16 cellular contexts compared by ENCODE assay signal in the genomic region with DNA sequence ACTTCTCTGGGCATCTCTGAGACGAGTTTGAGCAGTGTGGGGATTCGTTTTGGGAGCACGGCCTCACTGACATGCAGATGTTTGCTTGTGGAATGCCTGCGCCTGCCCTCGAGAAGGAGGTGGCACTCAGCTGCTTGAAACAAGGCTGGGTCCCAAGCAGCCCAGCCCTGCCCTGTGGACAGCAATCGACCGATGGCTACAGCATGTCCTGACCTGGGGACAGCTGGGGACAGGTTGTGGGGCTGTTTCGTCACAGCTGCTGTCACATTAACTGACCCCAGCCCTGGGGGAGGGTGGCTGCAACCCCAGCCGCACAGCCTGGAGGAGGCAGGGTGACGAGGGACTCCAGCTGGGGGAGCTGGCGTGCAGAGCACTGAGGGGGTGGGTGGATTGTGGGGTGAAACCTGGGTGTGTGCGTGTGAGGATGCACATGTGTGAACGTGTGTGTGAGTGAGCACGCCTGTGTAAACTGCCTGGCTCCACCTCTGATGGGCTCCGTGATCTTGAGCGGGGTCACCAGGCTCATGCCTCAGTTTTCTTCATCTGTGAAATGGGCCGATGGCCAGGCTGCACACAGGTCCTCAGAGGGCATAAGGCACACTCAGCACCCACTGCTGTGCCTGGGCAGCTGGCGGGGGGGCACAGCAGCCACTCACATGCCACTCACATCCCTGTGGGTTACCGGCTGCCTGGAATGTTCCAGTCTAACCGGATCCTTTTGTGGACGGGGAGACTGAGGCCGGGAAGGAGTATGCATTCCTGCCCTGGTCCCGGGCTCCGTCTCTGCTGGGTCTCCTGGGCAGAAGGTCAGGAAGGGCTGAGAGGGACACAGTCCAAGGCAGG. TPM values are rescaled to one million over a fixed set of nuclear protein-coding genes. Genes with fewer than 3 reads are reported as not detected.
DNase-seq lines count a peak whose midpoint lies in the region; ATAC-seq, FAIRE-seq and TF ChIP-seq lines count a peak whose summit lies in the region.
"Had no signal": no experiment of that assay in that cellular context is flagged by ENCODE, and none has a peak within 500 bp of the region (broad histone marks: within the 10 kb centered on the region; RNA-seq: fewer than 3 reads in every experiment).

No MANE protein-coding gene starts in this region.

- H3K4me2 ChIP-seq in H1 (ENCODE audit: insufficient read depth in 1 of 2, low read depth in 2 of 2, low read length in 2 of 2) = no peak overlapping the region
- no peak overlapping the region for H3K4me2 ChIP-seq in HepG2 (ENCODE audit: low read depth, low read length)

- TF ChIP-seq RAD21 in Ishikawa (IDR thresholded peaks at IDR 0.05; ENCODE audit: low read depth) (no peak), H1 (IDR thresholded peaks at IDR 0.05 in 1 of 2, conservative IDR thresholded peaks at IDR 0.05 in 1 of 2; ENCODE audit: low read depth in 2 of 2, low read length in 2 of 2) (no peak), HepG2 (CRISPR knock-in tag; IDR thresholded peaks at IDR 0.05) (no peak)

- 89% methylated on average over 20 of the region's 24 CpGs; no CpG with 5 or more reads in 1 of the 2 experiments for WGBS in H1 (ENCODE audit: extremely low coverage in 1 of 2, insufficient coverage in 1 of 2, insufficient read length in 1 of 2, insufficient replicate concordance in 2 of 2, low coverage in 1 of 2, low lambda C conversion rate in 2 of 2, missing lambda C conversion rate in 1 of 2), 2 experiments
- WGBS in HepG2 (ENCODE audit: low lambda C conversion rate) = 93% methylated on average over 8 of the region's 24 CpGs
- 73 to 86% (median 80%) methylated on average over 8 to 24 of the region's 24 CpGs for WGBS in spleen, 5 donors

- DNase-seq in H1 (ENCODE audit: low read depth in 1 of 2, low spot score in 2 of 2) (no peak), HepG2 (ENCODE audit: low spot score) (no peak), spleen (peak; percentile 61), NCI-H510A (lab: John Stamatoyannopoulos, UW) (no peak), SK-N-DZ (ENCODE audit: low spot score) (no peak)
- DNase-seq in activated CD4-positive, alpha-beta T cell treated with anti-CD3 and anti-CD28 coated beads, Interleukin-2, amount 10 ng/mL, durations not matched to agents 24 days and 14 days = no peak
- DNase-seq: activated CD4-positive, CD25-positive, alpha-beta regulatory T cell treated with anti-CD3 and anti-CD28 coated beads, Interleukin-2, amount 50 U/mL, for 72 hours; cortex of kidney; DMS 273 treated with DMSO at 0.1 percent for 48 hours; H7; NCI-H187 had no signal

- ATAC-seq in HepG2 = peak; percentile 11
- ATAC-seq in HG03571 (IDR thresholded peaks at IDR 0.05; ENCODE audit: unreplicated experiment) = no peak

- no peak for FAIRE-seq in H1 (lab: Jason Lieb, UNC)
- no peak for FAIRE-seq in HepG2 (lab: Jason Lieb, UNC)
- FAIRE-seq: RCC 7860 had no signal

- H3K36me3 ChIP-seq in H1 (ENCODE audit: control insufficient read depth in 2 of 4, insufficient read depth in 4 of 4, low read length in 3 of 4) (peaks cover 0 to 12% (median 2%) of the 10 kb centered on the region in 4 experiments; a peak in 5 of 8 replicates), HepG2 (replicated peaks in 1 of 2; ENCODE audit: control insufficient read depth in 1 of 2, insufficient read depth in 2 of 2, low read length in 2 of 2) (peaks cover 0 to 2% of the 10 kb centered on the region in 2 experiments; a peak in 2 of 5 replicates), spleen (no peaks in the 10 kb centered on the region)

- H3K9ac ChIP-seq in H1 (replicated peaks in 1 of 4; ENCODE audit: extremely low read depth in 1 of 4, low read depth in 3 of 4, low read length in 3 of 4) (no peak overlapping the region; a peak in 1 of 7 replicates), HepG2 (ENCODE audit: insufficient read depth, low read depth, low read length) (no peak overlapping the region)

- peaks cover 10% of the 10 kb centered on the region for H3K9me3 Mint-ChIP-seq in activated CD4-positive, alpha-beta T cell treated with anti-CD3 and anti-CD28 coated beads, Interleukin-2, amount 10 ng/mL, durations not matched to agents 24 days and 14 days
- H3K9me3 Mint-ChIP-seq: memory B cell had no signal

- H2BK120ac ChIP-seq in H1 (replicated peaks; ENCODE audit: low read depth, low read length) = no peak overlapping the region

- H3K27me3 Mint-ChIP-seq in activated CD4-positive, alpha-beta T cell treated with anti-CD3 and anti-CD28 coated beads, Interleukin-2, amount 10 ng/mL, durations not matched to agents 24 days and 14 days = no peaks in the 10 kb centered on the region
- H3K27me3 Mint-ChIP-seq: B cell had no signal

- H3K4me3 Mint-ChIP-seq in activated CD4-positive, alpha-beta T cell treated with anti-CD3 and anti-CD28 coated beads, Interleukin-2, amount 10 ng/mL, durations not matched to agents 24 days and 14 days = no peak overlapping the region
- H3K4me3 Mint-ChIP-seq: B cell, memory B cell had no signal

- H4K5ac ChIP-seq in H1 (ENCODE audit: insufficient read length, low read depth, low read length) = no peak overlapping the region

- H3K14ac ChIP-seq in H1 (ENCODE audit: insufficient read length) = no peak overlapping the region

- H3K4me1 ChIP-seq in H1 (replicated peaks in 1 of 4; ENCODE audit: control insufficient read depth in 3 of 4, insufficient read depth in 4 of 4, low read length in 3 of 4) (no peaks in the 10 kb centered on the region; a peak in 1 of 7 replicates), HepG2 (ENCODE audit: insufficient read depth, low read length) (peaks cover 69% of the 10 kb centered on the region), spleen (peaks cover 0 to 30% (median 10%) of the 10 kb centered on the region in 6 donors)

- H3K36me3 Mint-ChIP-seq in activated CD4-positive, alpha-beta T cell treated with anti-CD3 and anti-CD28 coated beads, Interleukin-2, amount 10 ng/mL, durations not matched to agents 24 days and 14 days (ENCODE audit: low read depth) = no peaks in the 10 kb centered on the region
- H3K36me3 Mint-ChIP-seq: memory B cell had no signal

- H3K4me1 Mint-ChIP-seq in activated CD4-positive, alpha-beta T cell treated with anti-CD3 and anti-CD28 coated beads, Interleukin-2, amount 10 ng/mL, durations not matched to agents 24 days and 14 days = no peaks in the 10 kb centered on the region
- H3K4me1 Mint-ChIP-seq: B cell had no signal

- POLR2A ChIA-PET in H1 (lab: Charles Lee; ENCODE audit: partially characterized antibody) (interaction anchor here (0.9 to 1.3 kb wide), 2 partner anchors 13 to 131 kb away, joined by 3 read pairs; no protein-coding TSS in a partner anchor), HepG2 (lab: Yijun Ruan, JAX) (interaction anchor here (2.1 to 2.4 kb wide), 2 partner anchors 15 to 17 kb away, joined by 7 to 12 read pairs; no protein-coding TSS in a partner anchor)

- peaks cover 19 to 39% of the 10 kb centered on the region in 2 experiments for H4K20me1 ChIP-seq in H1 (replicated peaks in 1 of 2; ENCODE audit: control insufficient read depth in 1 of 2, insufficient read depth in 2 of 2, low read length in 2 of 2)
- H4K20me1 ChIP-seq in HepG2 (ENCODE audit: insufficient read depth, low read length) = no peaks in the 10 kb centered on the region

- no peak overlapping the region for H2AFZ ChIP-seq in H1 (ENCODE audit: low read length)
- no peak overlapping the region for H2AFZ ChIP-seq in HepG2 (ENCODE audit: low read length)

- no peak overlapping the region for H3K27ac ChIP-seq in H1 (ENCODE audit: low read depth, low read length)
- peak overlapping the region; percentile 38 for H3K27ac ChIP-seq in HepG2 (ENCODE audit: extremely low read length, insufficient read depth, low read length)
- peak overlapping the region in 5 of 8 donors; percentile 20 to 63 (median 54) for H3K27ac ChIP-seq in spleen

- intact Hi-C loops in HepG2 (cut with micrococcal nuclease; ENCODE audit: unreplicated experiment) = no loop called here
- intact Hi-C loops in spleen (cut with DNase I; ENCODE audit: low total_unique reads) = no loop called here
- intact Hi-C loops in activated CD4-positive, alpha-beta T cell treated with anti-CD3 and anti-CD28 coated beads, Interleukin-2, amount 10 ng/mL, durations not matched to agents 24 days and 14 days (cut with micrococcal nuclease) = no loop called here

- in situ Hi-C loops in HepG2 (cut with HindIII; ENCODE audit: extremely low pct_ligation_motif_present, low pct_unique_long_range_greater_than_20kb) = no loop called here

- H2BK15ac ChIP-seq in H1 (ENCODE audit: low read length) = no peak overlapping the region

- H3K79me1 ChIP-seq in H1 (ENCODE audit: low read depth, low read length) = peaks cover 25% of the 10 kb centered on the region

- H2BK20ac ChIP-seq in H1 (ENCODE audit: low read length) = no peak overlapping the region

- H3K27ac Mint-ChIP-seq in activated CD4-positive, alpha-beta T cell treated with anti-CD3 and anti-CD28 coated beads, Interleukin-2, amount 10 ng/mL, durations not matched to agents 24 days and 14 days = no peak overlapping the region
- H3K27ac Mint-ChIP-seq: B cell, memory B cell had no signal

- H3K9me3 ChIP-seq in H1 (ENCODE audit: insufficient read depth in 2 of 2, low read depth in 1 of 2, low read length in 1 of 2) = peaks cover 0 to 10% of the 10 kb centered on the region in 2 experiments; a peak in 2 of 4 replicates
- H3K9me3 ChIP-seq in HepG2 (ENCODE audit: low read length) = no peaks in the 10 kb centered on the region
- H3K9me3 ChIP-seq in spleen = no peaks in the 10 kb centered on the region

- H3K4ac ChIP-seq in H1 (replicated peaks; ENCODE audit: insufficient read length, low read depth, low read length) = no peak overlapping the region

- H3K79me2 ChIP-seq in H1 (ENCODE audit: control insufficient read depth in 1 of 2, insufficient read depth in 2 of 2, low read length in 2 of 2) (peaks cover 11 to 68% of the 10 kb centered on the region in 2 experiments), HepG2 (ENCODE audit: insufficient read depth, low read length) (peaks cover 62% of the 10 kb centered on the region)

- H3K4me3 ChIP-seq in H1 (ENCODE audit: extremely low read depth in 1 of 4, insufficient read depth in 2 of 4, low read depth in 3 of 4, low read length in 4 of 4) (no peak overlapping the region), HepG2 (replicated peaks in 1 of 3; ENCODE audit: insufficient read depth in 1 of 3, low read depth in 2 of 3, low read length in 3 of 3) (no peak overlapping the region), spleen (peak overlapping the region in 1 of 8 donors; percentile 50)

- CTCF ChIA-PET in H1 (lab: Charles Lee; ENCODE audit: partially characterized antibody) (interaction anchor here (0.9 to 2.1 kb wide), 6 partner anchors 15 to 272 kb away, joined by 3 to 6 read pairs (median 4); no protein-coding TSS in a partner anchor), HepG2 (lab: Yijun Ruan, JAX; ENCODE audit: low intra/inter-chr PET ratio, low total read pairs) (no interaction called here)

- no peak overlapping the region for H3K18ac ChIP-seq in H1 (ENCODE audit: extremely low read depth, low read length)

- no peak overlapping the region for H3K56ac ChIP-seq in H1 (replicated peaks; ENCODE audit: insufficient read length, low read depth, low read length)

- BruUV-seq in HepG2 (replicated peaks; lab: Mats Ljungman, UMichigan) = no TSS peak

- no peak overlapping the region for H2BK12ac ChIP-seq in H1 (ENCODE audit: low read depth, low read length)

- no peak overlapping the region for H2AK5ac ChIP-seq in H1 (ENCODE audit: low read depth, low read length)

- peak overlapping the region; percentile 37; the same call in 1 of the 2 replicates for H4K8ac ChIP-seq in H1 (ENCODE audit: extremely low read depth, insufficient read depth, low read length)

- H3K27me3 ChIP-seq in H1 (replicated peaks in 1 of 4; ENCODE audit: control insufficient read depth in 3 of 4, extremely low read depth in 1 of 4, insufficient read depth in 3 of 4, low read length in 3 of 4) (no peaks in the 10 kb centered on the region), HepG2 (ENCODE audit: control insufficient read depth in 1 of 2, insufficient read depth in 2 of 2, low read length in 2 of 2) (no peaks in the 10 kb centered on the region), spleen (replicated peaks in 1 of 7) (peaks cover 0 to 34% (median 0%) of the 10 kb centered on the region in 7 donors)

- no peak overlapping the region for H3K23ac ChIP-seq in H1 (ENCODE audit: insufficient read length)

- H2BK5ac ChIP-seq in H1 (ENCODE audit: low read depth, low read length) = peak overlapping the region; percentile 15; the same call in 1 of the 2 replicates

- H4K91ac ChIP-seq in H1 (replicated peaks; ENCODE audit: insufficient read length, low read length) = no peak overlapping the region

- TF ChIP-seq CTCF in H1 (IDR thresholded peaks at IDR 0.05; ENCODE audit: control extremely low read depth in 1 of 3, insufficient read depth in 1 of 3, low read depth in 1 of 3, low read length in 3 of 3) = no peak
- peak; percentile 35 for TF ChIP-seq CTCF in HepG2 (CRISPR knock-in tag; IDR thresholded peaks at IDR 0.05)
- no peak for TF ChIP-seq CTCF in spleen (IDR thresholded peaks at IDR 0.05 in 8 of 11, conservative IDR thresholded peaks at IDR 0.05 in 3 of 11)

- TF ChIP-seq EP300 in Ishikawa (IDR thresholded peaks at IDR 0.05; ENCODE audit: borderline replicate concordance) = no peak
- TF ChIP-seq EP300 in H1 (IDR thresholded peaks at IDR 0.05; ENCODE audit: borderline replicate concordance in 1 of 2, low read depth in 2 of 2, low read length in 2 of 2) = no peak
- no peak for TF ChIP-seq EP300 in HepG2 (IDR thresholded peaks at IDR 0.05; ENCODE audit: low read depth in 2 of 2, low read length in 2 of 2)
- no peak for TF ChIP-seq EP300 in HepG2 (CRISPR knock-in tag; IDR thresholded peaks at IDR 0.05; ENCODE audit: borderline replicate concordance)

- H3K23me2 ChIP-seq in H1 (ENCODE audit: low read depth, low read length) = peaks cover 4% of the 10 kb centered on the region; the same call in 1 of the 2 replicates

- TF ChIP-seq POLR2A in H1 (IDR thresholded peaks at IDR 0.05; ENCODE audit: control extremely low read depth in 1 of 2, low read depth in 2 of 2, low read length in 2 of 2) (no peak), HepG2 (IDR thresholded peaks at IDR 0.05; ENCODE audit: insufficient read depth in 1 of 2, low read depth in 2 of 2, low read length in 2 of 2) (no peak), spleen (IDR thresholded peaks at IDR 0.05) (no peak)

RNA-seq across cellular contexts. Expression of a gene that starts 49.3 kb away (rescaled TPM):
- total RNA-seq in H1 (2021; fragmentation: NEBNext Ultra II Directional; extraction: Animal tissue kit (Norgen Biotek cat#: 25700)) = 201 and 205 TPM in 2 replicates
- 145 and 239 TPM in 2 replicates for polyA plus RNA-seq in H1 (2011; rRNA removed)
- polyA plus RNA-seq in H1 (2011; cell fraction: cytosol; rRNA removed) = 167 TPM
- 627 TPM for polyA plus RNA-seq in H1 (2011; cell fraction: nucleus; rRNA removed)
- 80.5 to 132 TPM (median 130 TPM) in 4 replicates for polyA plus RNA-seq in H1 (2012, experiment 1 of 2)
- polyA plus RNA-seq in H1 (2012, experiment 2 of 2) = 88.9 TPM
- 269 TPM for polyA plus RNA-seq in H1 (2013, experiment 1 of 2)
- 226 TPM for polyA plus RNA-seq in H1 (2013, experiment 2 of 2)
- 30.9 and 31.7 TPM in 2 replicates for polyA minus RNA-seq in H1 (2011; rRNA and poly(A)+ RNA removed)
- polyA minus RNA-seq in H1 (2011; cell fraction: cytosol; rRNA and poly(A)+ RNA removed) = 90.3 TPM
- polyA minus RNA-seq in H1 (2011; cell fraction: nucleus; rRNA and poly(A)+ RNA removed) = 88.2 TPM
- total RNA-seq in HepG2 (2016; rRNA removed; fragmentation: Illumina TruSeq; extraction: Trizol) = 21.2 and 102 TPM in 2 replicates
- total RNA-seq in HepG2 (2016; cell fraction: cytosol; rRNA removed; fragmentation: Illumina TruSeq; extraction: Trizol; ENCODE audit: low read depth) = 5.5 and 5.6 TPM in 2 replicates
- total RNA-seq in HepG2 (2016; cell fraction: insoluble cytoplasmic fraction; rRNA removed; fragmentation: Illumina TruSeq; extraction: Trizol) = 18.4 and 106 TPM in 2 replicates
- total RNA-seq in HepG2 (2016; cell fraction: membrane; rRNA removed; fragmentation: Illumina TruSeq; extraction: Trizol) = 10.8 and 11.6 TPM in 2 replicates
- total RNA-seq in HepG2 (2016; cell fraction: nucleus; rRNA removed; fragmentation: Illumina TruSeq; extraction: Trizol) = 122 and 150 TPM in 2 replicates
- polyA plus RNA-seq in HepG2 (2011; rRNA removed) = 79.0 and 128 TPM in 2 replicates
- 51.6 and 89.8 TPM in 2 replicates for polyA plus RNA-seq in HepG2 (2011; cell fraction: cytosol; rRNA removed)
- 1,622 and 2,194 TPM in 2 replicates for polyA plus RNA-seq in HepG2 (2011; cell fraction: nucleus; rRNA removed)
- polyA plus RNA-seq in HepG2 (2012) = 59.0 and 129 TPM in 2 replicates
- polyA plus RNA-seq in HepG2 (2016; cell fraction: cytosol; fragmentation: Illumina TruSeq; extraction: Trizol; ENCODE audit: low read depth) = 4.3 and 4.4 TPM in 2 replicates
- 20.7 and 26.9 TPM in 2 replicates for polyA plus RNA-seq in HepG2 (2016; cell fraction: insoluble cytoplasmic fraction; fragmentation: Illumina TruSeq; extraction: Trizol; ENCODE audit: low read depth)
- polyA plus RNA-seq in HepG2 (2016; cell fraction: membrane; fragmentation: Illumina TruSeq; extraction: Trizol; ENCODE audit: low read depth) = 5.0 and 6.2 TPM in 2 replicates
- 308 and 331 TPM in 2 replicates for polyA plus RNA-seq in HepG2 (2016; cell fraction: nucleus; fragmentation: Illumina TruSeq; extraction: Trizol; ENCODE audit: insufficient read depth, low read depth)
- 0.09 and 44.3 TPM in 2 replicates for polyA minus RNA-seq in HepG2 (2011; rRNA and poly(A)+ RNA removed; ENCODE audit: low replicate concordance)
- 36.9 and 37.7 TPM in 2 replicates for polyA minus RNA-seq in HepG2 (2011; cell fraction: cytosol; rRNA and poly(A)+ RNA removed)
- 46.7 and 51.1 TPM in 2 replicates for polyA minus RNA-seq in HepG2 (2011; cell fraction: nucleus; rRNA and poly(A)+ RNA removed)
- total RNA-seq in spleen = 100 to 1,000 TPM in 3 of 7 donors, 10 to 100 TPM in 4; 71.8 to 208 (median 99.6) TPM
- 10 to 100 TPM; 35.0 to 66.9 (median 60.0) TPM for polyA plus RNA-seq in spleen
- total RNA-seq in activated CD4-positive, alpha-beta T cell treated with anti-CD3 and anti-CD28 coated beads, Interleukin-2, amount 10 ng/mL, durations not matched to agents 24 days and 14 days = 3.1 and 3.2 TPM in 2 replicates
- polyA plus RNA-seq in SK-N-DZ (2014; cell fraction: cytosol; rRNA removed) = 0.92 and 1.9 TPM in 2 replicates
- 4.1 and 12.2 TPM in 2 replicates for polyA plus RNA-seq in SK-N-DZ (2014; cell fraction: nucleus; rRNA removed)
